In genomic region chr11:86192858-86193257, GRCh38 we compare ENCODE assay signal across 7 cellular contexts. TPM values are rescaled to one million over a fixed set of nuclear protein-coding genes. Genes with fewer than 3 reads are reported as not detected.
DNase-seq lines count a peak whose midpoint lies in the region; ATAC-seq lines count a peak whose summit lies in the region.

No MANE protein-coding gene starts in this region.

- H3K9me3 Mint-ChIP-seq in T-cell (no peaks in the 10 kb centered on the region), naive B cell (peaks cover 0 to 5% (median 0%) of the 10 kb centered on the region in 7 donors)

- peak; percentile 7 for ATAC-seq in GM19372 (IDR thresholded peaks at IDR 0.05; ENCODE audit: low read depth, unreplicated experiment)
- peak; percentile 18 for ATAC-seq in HG03439 (IDR thresholded peaks at IDR 0.05; ENCODE audit: unreplicated experiment)
- no peak for ATAC-seq in T-cell (replicated peaks in 1 of 4)
- peak; percentile 7 to 8 for ATAC-seq in naive B cell (ENCODE audit: low read depth in 2 of 2)

- H3K4me3 Mint-ChIP-seq in T-cell, result peak overlapping the region in 2 of 3 donors; percentile 73 to 80
- peak overlapping the region; percentile 70 to 96 (median 86) for H3K4me3 Mint-ChIP-seq in naive B cell

- H3K27ac Mint-ChIP-seq in T-cell (peak overlapping the region; percentile 82 to 87), naive B cell (peak overlapping the region; percentile 32 to 89 (median 78))

- CTCF ChIA-PET in T-cell (lab: Charles Lee), result interaction anchor here (0.5 to 2.7 kb wide), 30 partner anchors 9 to 598 kb away, joined by 3 to 117 read pairs (median 5); partner anchors contain the start of genes PICALM (in 2 of the 2) and CCDC83 (in 1 of the 2)

- no peak for DNase-seq in T-cell
- no peak for DNase-seq in naive B cell
- DNase-seq in SIG-M5 treated with dmso at 0.1 percent for 504 hours (lab: John Stamatoyannopoulos, UW; ENCODE audit: unreplicated experiment), result no peak
- no peak for DNase-seq in middle frontal gyrus (ENCODE audit: extremely low spot score, low spot score)
- no peak for DNase-seq in Kasumi-1 (lab: John Stamatoyannopoulos, UW)

- POLR2A ChIA-PET in T-cell (lab: Charles Lee), result interaction anchor here (0.6 to 1.3 kb wide), 2 partner anchors 12 to 124 kb away, joined by 3 to 4 read pairs; partner anchors contain the start of gene PICALM (in 1 of the 2)

- H3K36me3 Mint-ChIP-seq in T-cell (no peaks in the 10 kb centered on the region), naive B cell (no peaks in the 10 kb centered on the region)

- H3K4me1 Mint-ChIP-seq in T-cell (peaks cover 13 to 16% (median 16%) of the 10 kb centered on the region in 3 donors), naive B cell (peaks cover 10 to 18% (median 16%) of the 10 kb centered on the region in 3 donors)

- H3K27me3 Mint-ChIP-seq in T-cell, result no peaks in the 10 kb centered on the region
- no peaks in the 10 kb centered on the region for H3K27me3 Mint-ChIP-seq in naive B cell

RNA-seq across cellular contexts. Expression of gene EED, which starts 51.7 kb away (rescaled TPM):
- 10 to 100 TPM; 31.6 to 37.6 (median 35.7) TPM for total RNA-seq in T-cell
- 10 to 100 TPM; 13.1 to 22.6 (median 16.5) TPM for polyA plus RNA-seq in naive B cell (ENCODE audit: low read depth in 6 of 6)

Comparison
In these comparisons a context has a peak if more than half of its experiments do, and no peak if none do; other contexts are left out.
1. ATAC-seq: peak in GM19372 (single experiment), HG03439 (single experiment) and naive B cell (2 of 2); none in T-cell (0 of 4).